ENCODE assay signal across 21 cellular contexts in the genomic region with DNA sequence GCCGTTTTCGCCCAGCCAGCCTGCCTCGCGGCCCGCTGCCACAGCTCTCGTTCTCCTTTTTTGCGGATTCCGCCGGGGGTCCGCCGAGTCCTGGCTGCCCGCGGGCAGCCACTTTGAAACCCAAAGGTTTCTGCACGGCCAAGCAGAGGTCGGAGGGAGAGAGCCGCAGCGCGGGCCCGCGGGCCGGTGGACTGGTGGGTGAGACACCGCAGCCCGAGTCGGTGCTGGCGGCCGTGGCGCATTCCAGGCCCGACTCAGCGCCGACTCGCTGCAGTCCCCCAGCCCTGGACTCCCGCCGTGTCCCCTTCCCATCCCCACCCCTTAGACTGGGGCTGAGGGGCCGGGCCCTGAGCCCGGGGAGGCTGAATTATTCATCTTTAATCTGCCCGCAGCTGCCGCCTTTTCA. TPM values are rescaled to one million over a fixed set of nuclear protein-coding genes. Genes with fewer than 3 reads are reported as not detected.
DNase-seq lines count a peak whose midpoint lies in the region; ATAC-seq and TF ChIP-seq lines count a peak whose summit lies in the region.
"Had no signal": no experiment of that assay in that cellular context is flagged by ENCODE, and none has a peak within 500 bp of the region (broad histone marks: within the 10 kb centered on the region; RNA-seq: fewer than 3 reads in every experiment).

No MANE protein-coding gene starts in this region.

- H3K4me2 ChIP-seq in neural progenitor cell: peak overlapping the region; percentile 88

- WGBS in right cardiac atrium: 2% methylated on average over 37 of the region's 37 CpGs

- TF ChIP-seq CTCF in CD4-positive, alpha-beta T cell (IDR thresholded peaks at IDR 0.05): no peak
- TF ChIP-seq CTCF in neural progenitor cell (IDR thresholded peaks at IDR 0.05) (no peak), vagina (IDR thresholded peaks at IDR 0.05) (no peak)

- no peak for ATAC-seq in CD4-positive, alpha-beta T cell (ENCODE audit: poor library complexity)
- ATAC-seq in right cardiac atrium (no peak), GM18858 (IDR thresholded peaks at IDR 0.05; ENCODE audit: unreplicated experiment) (no peak)
- ATAC-seq: stimulated activated naive CD8-positive, alpha-beta T cell treated with anti-CD3 and anti-CD28 coated beads, Interleukin-15, Interleukin-2, amounts not matched to agents 100 U/mL and 50 U/mL, for 24 hours had no signal

- H3K36me3 ChIP-seq in HUES6 (ENCODE audit: control insufficient read depth, insufficient read depth, low read length): no peaks in the 10 kb centered on the region
- no peaks in the 10 kb centered on the region for H3K36me3 ChIP-seq in neural progenitor cell
- H3K36me3 ChIP-seq in vagina: no peaks in the 10 kb centered on the region
- H3K36me3 ChIP-seq: cardiac muscle cell had no signal

- CTCF ChIA-PET in CD4-positive, alpha-beta T cell (lab: Charles Lee): no interaction called here

- no peak for DNase-seq in CD4-positive, alpha-beta T cell
- DNase-seq in right cardiac atrium (no peak), neural progenitor cell (ENCODE audit: low spot score) (peak; percentile 80), T-helper 9 cell (no peak), vagina (ENCODE audit: extremely low spot score in 2 of 2) (no peak)
- DNase-seq in activated T-cell treated with anti-CD3 and anti-CD28 coated beads, Interleukin-2, amount 50 U/mL, for 1 hour: no peak
- DNase-seq: activated CD4-positive, alpha-beta T cell treated with anti-CD3 and anti-CD28 coated beads, Interleukin-2, amount 50 U/mL, for 4 hours; activated gamma-delta T cell; C1 segment of cervical spinal cord; EL; KBM-7; NCI-H1417; stimulated activated naive CD8-positive, alpha-beta T cell treated with anti-CD3 and anti-CD28 coated beads, Interleukin-15, Interleukin-2, amounts not matched to agents 100 U/mL and 50 U/mL, for 24 hours had no signal

- peak overlapping the region; percentile 25 for H3K4me3 Mint-ChIP-seq in CD4-positive, alpha-beta T cell
- H3K4me3 Mint-ChIP-seq in neural progenitor cell: peak overlapping the region; percentile 48

- H3K79me2 ChIP-seq in neural progenitor cell (ENCODE audit: low read depth): no peaks in the 10 kb centered on the region

- no peak overlapping the region for H3K27ac ChIP-seq in CD4-positive, alpha-beta T cell (ENCODE audit: low read depth, low read length)
- H3K27ac ChIP-seq in HUES6 (ENCODE audit: low read depth, low read length): no peak overlapping the region
- no peak overlapping the region for H3K27ac ChIP-seq in right cardiac atrium (ENCODE audit: low read length)
- no peak overlapping the region for H3K27ac ChIP-seq in neural progenitor cell
- no peak overlapping the region for H3K27ac ChIP-seq in vagina
- H3K27ac ChIP-seq: cardiac muscle cell had no signal

- intact Hi-C loops in CD4-positive, alpha-beta T cell (cut with DNase I, micrococcal nuclease): no loop called here
- intact Hi-C loops in right cardiac atrium (cut with DNase I): no loop called here
- intact Hi-C loops in vagina (cut with DNase I): no loop called here

- peaks cover 39% of the 10 kb centered on the region for H3F3A ChIP-seq in neural progenitor cell (ENCODE audit: low read depth)

- H3K4me3 ChIP-seq in HUES6 (ENCODE audit: low read depth, low read length) (peak overlapping the region; percentile 43; the same call in 1 of the 2 replicates), right cardiac atrium (ENCODE audit: low read length) (peak overlapping the region; percentile 28), neural progenitor cell (peak overlapping the region; percentile 22), vagina (peak overlapping the region in 1 of 2 donors; percentile 32)
- H3K4me3 ChIP-seq: cardiac muscle cell had no signal

- H3K9me3 ChIP-seq in CD4-positive, alpha-beta T cell (ENCODE audit: control insufficient read depth, low read length): no peaks in the 10 kb centered on the region
- H3K9me3 ChIP-seq in HUES6 (ENCODE audit: control insufficient read depth, insufficient read depth, low read depth, low read length): no peaks in the 10 kb centered on the region
- H3K9me3 ChIP-seq in right cardiac atrium (ENCODE audit: control insufficient read depth, low read length): no peaks in the 10 kb centered on the region
- H3K9me3 ChIP-seq in neural progenitor cell (ENCODE audit: low read depth): no peaks in the 10 kb centered on the region
- H3K9me3 ChIP-seq in vagina: no peaks in the 10 kb centered on the region

- no peak overlapping the region for H2AFZ ChIP-seq in neural progenitor cell (replicated peaks)

- H4K20me1 ChIP-seq in neural progenitor cell (ENCODE audit: low read depth): peaks cover 96% of the 10 kb centered on the region

- no peak for TF ChIP-seq POLR2A in vagina (IDR thresholded peaks at IDR 0.05)

- no peaks in the 10 kb centered on the region for H3K9me3 Mint-ChIP-seq in CD4-positive, alpha-beta T cell
- H3K9me3 Mint-ChIP-seq in neural progenitor cell: peaks cover 4% of the 10 kb centered on the region

- peaks cover 86% of the 10 kb centered on the region for H3K27me3 Mint-ChIP-seq in CD4-positive, alpha-beta T cell
- H3K27me3 Mint-ChIP-seq in neural progenitor cell (ENCODE audit: insufficient read depth, low read depth): peaks cover 90% of the 10 kb centered on the region

- no peak overlapping the region for H3K27ac Mint-ChIP-seq in CD4-positive, alpha-beta T cell
- H3K27ac Mint-ChIP-seq in neural progenitor cell: no peak overlapping the region

- POLR2A ChIA-PET in CD4-positive, alpha-beta T cell (lab: Charles Lee): no interaction called here

- H3K27me3 ChIP-seq in CD4-positive, alpha-beta T cell (ENCODE audit: control insufficient read depth, insufficient read depth, low read length): peaks cover 97% of the 10 kb centered on the region
- H3K27me3 ChIP-seq in HUES6 (ENCODE audit: control insufficient read depth, insufficient read depth, low read length) (peaks cover 99% of the 10 kb centered on the region), right cardiac atrium (ENCODE audit: control insufficient read depth, insufficient read depth) (no peaks in the 10 kb centered on the region), neural progenitor cell (peaks cover 100% of the 10 kb centered on the region), vagina (peaks cover 22% of the 10 kb centered on the region)

- H3K4me1 Mint-ChIP-seq in CD4-positive, alpha-beta T cell (ENCODE audit: low read depth): peaks cover 50% of the 10 kb centered on the region
- peaks cover 45% of the 10 kb centered on the region for H3K4me1 Mint-ChIP-seq in neural progenitor cell

- H3K4me1 ChIP-seq in HUES6 (ENCODE audit: control insufficient read depth, insufficient read depth, low read length): peaks cover 50% of the 10 kb centered on the region
- no peaks in the 10 kb centered on the region for H3K4me1 ChIP-seq in right cardiac atrium (ENCODE audit: control insufficient read depth, insufficient read depth, low read length)
- peaks cover 57% of the 10 kb centered on the region for H3K4me1 ChIP-seq in neural progenitor cell
- peaks cover 44% of the 10 kb centered on the region for H3K4me1 ChIP-seq in vagina

- H3K36me3 Mint-ChIP-seq in CD4-positive, alpha-beta T cell (ENCODE audit: low read depth): no peaks in the 10 kb centered on the region
- H3K36me3 Mint-ChIP-seq in neural progenitor cell: no peaks in the 10 kb centered on the region

- no peak overlapping the region for H3K9ac ChIP-seq in HUES6 (ENCODE audit: low read length)
- no peak overlapping the region for H3K9ac ChIP-seq in neural progenitor cell

RNA-seq across cellular contexts. Expression of a gene that starts 2.4 kb away (rescaled TPM):
- not detected for total RNA-seq in CD4-positive, alpha-beta T cell
- not detected for total RNA-seq in right cardiac atrium
- polyA plus RNA-seq in right cardiac atrium: not detected
- total RNA-seq in neural progenitor cell (ENCODE audit: low replicate concordance): 0.06 and 0.34 TPM in 2 replicates
- not detected for total RNA-seq in vagina
- total RNA-seq: cardiac muscle cell; mononuclear cell; NCI-H460; RPMI7951; T-helper 2 cell treated with Interferon-gamma antibody and Interleukin-4, amounts not matched to agents 100 ng/mL and 5 ng/mL, for 36 hours had no signal
- polyA plus RNA-seq: cardiac muscle cell, esophagus had no signal
